ENCODE assay signal across 9 cellular contexts in the genomic region with DNA sequence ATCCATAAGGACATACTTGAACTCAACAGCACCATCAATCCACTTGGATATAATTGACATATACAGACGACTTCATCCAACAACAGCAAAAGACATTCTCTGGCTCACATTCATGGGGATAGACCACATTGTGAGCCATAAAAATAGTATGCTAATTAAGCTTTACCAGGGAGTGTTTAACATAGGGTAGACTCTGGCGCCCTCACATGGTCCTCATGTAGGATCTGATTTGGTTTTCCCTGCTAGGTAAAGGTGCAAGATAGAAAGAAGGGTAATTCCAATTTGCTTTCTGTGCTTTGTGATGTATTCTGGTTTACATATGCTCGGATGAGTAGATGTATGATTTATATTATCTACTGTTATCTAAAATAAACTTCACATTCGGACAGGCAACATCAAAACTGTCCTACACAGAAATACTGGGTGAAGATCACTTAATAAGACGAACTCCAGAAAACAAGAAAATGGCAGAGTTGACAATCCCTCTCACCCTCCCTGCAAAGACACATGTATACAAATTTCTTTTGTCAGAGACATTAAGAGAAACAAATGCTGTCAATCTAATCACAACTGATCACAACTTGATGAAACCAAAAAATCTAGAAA.
DNase-seq lines count a peak whose midpoint lies in the region; ATAC-seq and TF ChIP-seq lines count a peak whose summit lies in the region.
"Had no signal": no experiment of that assay in that cellular context is flagged by ENCODE, and none has a peak within 500 bp of the region (broad histone marks: within the 10 kb centered on the region; RNA-seq: fewer than 3 reads in every experiment).

No MANE protein-coding gene starts in this region.

- H3K4me1 Mint-ChIP-seq in activated T-cell treated with anti-CD3 and anti-CD28 coated beads, Interleukin-2, amount 50 U/mL, for 24 hours (ENCODE audit: low read depth), result peaks cover 3% of the 10 kb centered on the region
- H3K4me1 Mint-ChIP-seq: activated naive CD8-positive, alpha-beta T cell treated with anti-CD3 and anti-CD28 coated beads, Interleukin-2, amount 10 ng/mL, durations not matched to agents 7 days and 5 days had no signal

- H3K9me3 Mint-ChIP-seq in activated T-cell treated with anti-CD3 and anti-CD28 coated beads, Interleukin-2, amount 50 U/mL, for 24 hours, result no peaks in the 10 kb centered on the region
- H3K9me3 Mint-ChIP-seq: activated naive CD8-positive, alpha-beta T cell treated with anti-CD3 and anti-CD28 coated beads, Interleukin-2, amount 10 ng/mL, durations not matched to agents 7 days and 5 days had no signal

- peaks cover 63% of the 10 kb centered on the region for H3K27me3 Mint-ChIP-seq in activated T-cell treated with anti-CD3 and anti-CD28 coated beads, Interleukin-2, amount 50 U/mL, for 24 hours

- ATAC-seq in HG02938 (IDR thresholded peaks at IDR 0.05; ENCODE audit: unreplicated experiment), result no peak

- peak; percentile 27 for DNase-seq in 8988T
- peak; percentile 61 for DNase-seq in NCI-H2107 (lab: John Stamatoyannopoulos, UW)
- peak; percentile 40 for DNase-seq in amniotic stem cell (lab: John Stamatoyannopoulos, UW)
- DNase-seq in left kidney (ENCODE audit: low read depth, low spot score), result peak; percentile 76
- no peak for DNase-seq in epidermal melanocyte (ENCODE audit: insufficient read length, low spot score)
- DNase-seq in activated T-cell treated with anti-CD3 and anti-CD28 coated beads, Interleukin-2, amount 50 U/mL, for 24 hours, result no peak
- DNase-seq: activated naive CD8-positive, alpha-beta T cell treated with anti-CD3 and anti-CD28 coated beads, Interleukin-2, amount 10 ng/mL, durations not matched to agents 7 days and 5 days had no signal

- TF ChIP-seq CTCF in GM12874 (IDR thresholded peaks at IDR 0.05; ENCODE audit: insufficient read depth, low read depth, low read length), result peak; percentile 44

- H3K27ac Mint-ChIP-seq in activated T-cell treated with anti-CD3 and anti-CD28 coated beads, Interleukin-2, amount 50 U/mL, for 24 hours, result no peak overlapping the region
- H3K27ac Mint-ChIP-seq: activated naive CD8-positive, alpha-beta T cell treated with anti-CD3 and anti-CD28 coated beads, Interleukin-2, amount 10 ng/mL, durations not matched to agents 7 days and 5 days had no signal

- no peak overlapping the region for H3K4me3 Mint-ChIP-seq in activated T-cell treated with anti-CD3 and anti-CD28 coated beads, Interleukin-2, amount 50 U/mL, for 24 hours
- H3K4me3 Mint-ChIP-seq: activated naive CD8-positive, alpha-beta T cell treated with anti-CD3 and anti-CD28 coated beads, Interleukin-2, amount 10 ng/mL, durations not matched to agents 7 days and 5 days had no signal

- no peaks in the 10 kb centered on the region for H3K36me3 Mint-ChIP-seq in activated T-cell treated with anti-CD3 and anti-CD28 coated beads, Interleukin-2, amount 50 U/mL, for 24 hours (ENCODE audit: low read depth)
- H3K36me3 Mint-ChIP-seq: activated naive CD8-positive, alpha-beta T cell treated with anti-CD3 and anti-CD28 coated beads, Interleukin-2, amount 10 ng/mL, durations not matched to agents 7 days and 5 days had no signal

Comparison
In these comparisons a context has a peak if more than half of its experiments do, and no peak if none do; other contexts are left out.
1. DNase-seq: peak in 8988T (single experiment), NCI-H2107 (single experiment), amniotic stem cell (single experiment) and left kidney (single experiment); none in epidermal melanocyte (single experiment) and activated T-cell treated with anti-CD3 and anti-CD28 coated beads, Interleukin-2, amount 50 U/mL, for 24 hours (single experiment).